ENCODE assay signal across 17 cellular contexts in genomic region chr1:84975035-84975434, GRCh38. TPM values are rescaled to one million over a fixed set of nuclear protein-coding genes. Genes with fewer than 3 reads are reported as not detected.
DNase-seq lines count a peak whose midpoint lies in the region; ATAC-seq, FAIRE-seq and TF ChIP-seq lines count a peak whose summit lies in the region.
"Had no signal": no experiment of that assay in that cellular context is flagged by ENCODE, and none has a peak within 500 bp of the region (broad histone marks: within the 10 kb centered on the region; RNA-seq: fewer than 3 reads in every experiment).

No MANE protein-coding gene starts in this region.

- no CpG with 5 or more reads among the region's 2 CpGs for WGBS in HepG2 (ENCODE audit: low lambda C conversion rate)

- H3K4me3 ChIP-seq in foreskin fibroblast (ENCODE audit: low read depth in 1 of 2, low read length in 2 of 2), result no peak overlapping the region
- no peak overlapping the region for H3K4me3 ChIP-seq in HepG2 (replicated peaks in 1 of 3; ENCODE audit: insufficient read depth in 1 of 3, low read depth in 2 of 3, low read length in 3 of 3)
- H3K4me3 ChIP-seq: Peyer's patch had no signal

- H3K27me3 ChIP-seq in HepG2 (ENCODE audit: control insufficient read depth in 1 of 2, insufficient read depth in 2 of 2, low read length in 2 of 2), result no peaks in the 10 kb centered on the region
- H3K27me3 ChIP-seq: Peyer's patch had no signal

- TF ChIP-seq POLR2A in HepG2 (IDR thresholded peaks at IDR 0.05; ENCODE audit: insufficient read depth in 1 of 2, low read depth in 2 of 2, low read length in 2 of 2), result no peak

- TF ChIP-seq RAD21 in HepG2 (CRISPR knock-in tag; IDR thresholded peaks at IDR 0.05), result no peak

- no peak overlapping the region for H3K9ac ChIP-seq in HepG2 (ENCODE audit: insufficient read depth, low read depth, low read length)

- no peaks in the 10 kb centered on the region for H3K9me3 ChIP-seq in HepG2 (ENCODE audit: low read length)
- H3K9me3 ChIP-seq: Peyer's patch had no signal

- H2AFZ ChIP-seq in HepG2 (ENCODE audit: low read length), result no peak overlapping the region

- peaks cover 84% of the 10 kb centered on the region for H3K4me1 Mint-ChIP-seq in central memory CD8-positive, alpha-beta T cell

- no peaks in the 10 kb centered on the region for H3K36me3 ChIP-seq in HepG2 (replicated peaks in 1 of 2; ENCODE audit: control insufficient read depth in 1 of 2, insufficient read depth in 2 of 2, low read length in 2 of 2)
- H3K36me3 ChIP-seq: Peyer's patch had no signal

- DNase-seq in SIG-M5 treated with dmso at 0.1 percent for 504 hours (lab: John Stamatoyannopoulos, UW; ENCODE audit: unreplicated experiment) (peak; percentile 9), SIG-M5 (lab: John Stamatoyannopoulos, UW) (no peak), foreskin fibroblast (no peak), HepG2 (ENCODE audit: low spot score) (no peak)
- DNase-seq in central memory CD8-positive, alpha-beta T cell (ENCODE audit: low spot score in 2 of 2), result no peak
- DNase-seq: central memory CD4-positive, alpha-beta T cell; IMR-90; NCI-H1105; Peyer's patch; posterior cingulate gyrus; stimulated activated CD4-positive, alpha-beta T cell treated with anti-CD3 and anti-CD28 coated beads, Interleukin-12 subunit alpha, Interleukin-12 subunit beta, amount 100 ng/mL, for 4 hours had no signal

- no TSS peak for BruUV-seq in HepG2 (replicated peaks; lab: Mats Ljungman, UMichigan)

- peak; percentile 34 for ATAC-seq in GM19467 (IDR thresholded peaks at IDR 0.05; ENCODE audit: unreplicated experiment)
- ATAC-seq in HG03354 (IDR thresholded peaks at IDR 0.05; ENCODE audit: poor library complexity, severe bottlenecking, unreplicated experiment), result peak; percentile 29
- no peak for ATAC-seq in central memory CD8-positive, alpha-beta T cell (replicated peaks; ENCODE audit: extremely low read depth, poor library complexity, severe bottlenecking)
- ATAC-seq in HG03097 (IDR thresholded peaks at IDR 0.05; ENCODE audit: low FRiP score, unreplicated experiment), result no peak
- ATAC-seq in HepG2, result no peak

- H3K4me2 ChIP-seq in HepG2 (ENCODE audit: low read depth, low read length), result no peak overlapping the region

- no peak overlapping the region for H3K27ac ChIP-seq in HepG2 (ENCODE audit: extremely low read length, insufficient read depth, low read length)
- H3K27ac ChIP-seq: Peyer's patch had no signal

- H3K9me3 Mint-ChIP-seq in central memory CD8-positive, alpha-beta T cell, result no peaks in the 10 kb centered on the region

- TF ChIP-seq EP300 in HepG2 (IDR thresholded peaks at IDR 0.05; ENCODE audit: low read depth in 2 of 2, low read length in 2 of 2) (no peak), HepG2 (CRISPR knock-in tag; IDR thresholded peaks at IDR 0.05; ENCODE audit: borderline replicate concordance) (no peak)

- no peaks in the 10 kb centered on the region for H3K4me1 ChIP-seq in HepG2 (ENCODE audit: insufficient read depth, low read length)
- H3K4me1 ChIP-seq: Peyer's patch had no signal

- no peaks in the 10 kb centered on the region for H4K20me1 ChIP-seq in HepG2 (ENCODE audit: insufficient read depth, low read length)

- no peak for FAIRE-seq in HepG2 (lab: Jason Lieb, UNC)
- FAIRE-seq: H54, keratinocyte had no signal

- no peak overlapping the region for H3K4me3 Mint-ChIP-seq in central memory CD8-positive, alpha-beta T cell
- H3K4me3 Mint-ChIP-seq: activated naive CD8-positive, alpha-beta T cell had no signal

- H3K27me3 Mint-ChIP-seq in central memory CD8-positive, alpha-beta T cell, result no peaks in the 10 kb centered on the region
- H3K27me3 Mint-ChIP-seq: activated naive CD8-positive, alpha-beta T cell had no signal

- in situ Hi-C loops in HepG2 (cut with HindIII; ENCODE audit: extremely low pct_ligation_motif_present, low pct_unique_long_range_greater_than_20kb), result no loop called here

- peaks cover 6% of the 10 kb centered on the region for H3K36me3 Mint-ChIP-seq in central memory CD8-positive, alpha-beta T cell (ENCODE audit: insufficient read depth)

- POLR2A ChIA-PET in HepG2 (lab: Yijun Ruan, JAX), result no interaction called here

- intact Hi-C loops in HepG2 (cut with micrococcal nuclease; ENCODE audit: unreplicated experiment), result no loop called here

- CTCF ChIA-PET in HepG2 (lab: Yijun Ruan, JAX; ENCODE audit: low intra/inter-chr PET ratio, low total read pairs), result no interaction called here

- TF ChIP-seq CTCF in foreskin fibroblast (IDR thresholded peaks at IDR 0.05; ENCODE audit: low read depth, low read length), result no peak
- no peak for TF ChIP-seq CTCF in HepG2 (CRISPR knock-in tag; IDR thresholded peaks at IDR 0.05)

- no peaks in the 10 kb centered on the region for H3K79me2 ChIP-seq in HepG2 (ENCODE audit: insufficient read depth, low read length)

- H3K27ac Mint-ChIP-seq in central memory CD8-positive, alpha-beta T cell (ENCODE audit: low read depth), result peak overlapping the region; percentile 77
- H3K27ac Mint-ChIP-seq: activated naive CD8-positive, alpha-beta T cell had no signal

TF ChIP-seq in HepG2, 621 proteins besides CTCF, POLR2A, EP300 and RAD21:
- no peak for TF ChIP-seq ZNF567 (CRISPR knock-in tag; IDR thresholded peaks at IDR 0.05; ENCODE audit: borderline replicate concordance)

RNA-seq across cellular contexts. Expression of gene MCOLN2, which starts 21.9 kb away (rescaled TPM):
- total RNA-seq in HepG2 (2016; rRNA removed; fragmentation: Illumina TruSeq; extraction: Trizol), result not detected in 2 replicates
- not detected in 2 replicates for total RNA-seq in HepG2 (2016; cell fraction: cytosol; rRNA removed; fragmentation: Illumina TruSeq; extraction: Trizol; ENCODE audit: low read depth)
- not detected in 2 replicates for total RNA-seq in HepG2 (2016; cell fraction: insoluble cytoplasmic fraction; rRNA removed; fragmentation: Illumina TruSeq; extraction: Trizol)
- total RNA-seq in HepG2 (2016; cell fraction: membrane; rRNA removed; fragmentation: Illumina TruSeq; extraction: Trizol), result not detected in 2 replicates
- not detected in 2 replicates for total RNA-seq in HepG2 (2016; cell fraction: nucleus; rRNA removed; fragmentation: Illumina TruSeq; extraction: Trizol)
- not detected in 2 replicates for polyA plus RNA-seq in HepG2 (2011; rRNA removed)
- polyA plus RNA-seq in HepG2 (2011; cell fraction: cytosol; rRNA removed), result not detected in 2 replicates
- 0.27 TPM in 1 of 2 replicates, not detected in the other for polyA plus RNA-seq in HepG2 (2011; cell fraction: nucleus; rRNA removed)
- polyA plus RNA-seq in HepG2 (2012), result not detected in 2 replicates
- not detected in 2 replicates for polyA plus RNA-seq in HepG2 (2016; cell fraction: cytosol; fragmentation: Illumina TruSeq; extraction: Trizol; ENCODE audit: low read depth)
- not detected in 2 replicates for polyA plus RNA-seq in HepG2 (2016; cell fraction: insoluble cytoplasmic fraction; fragmentation: Illumina TruSeq; extraction: Trizol; ENCODE audit: low read depth)
- not detected in 2 replicates for polyA plus RNA-seq in HepG2 (2016; cell fraction: membrane; fragmentation: Illumina TruSeq; extraction: Trizol; ENCODE audit: low read depth)
- polyA plus RNA-seq in HepG2 (2016; cell fraction: nucleus; fragmentation: Illumina TruSeq; extraction: Trizol; ENCODE audit: insufficient read depth, low read depth), result not detected in 2 replicates
- polyA minus RNA-seq in HepG2 (2011; rRNA and poly(A)+ RNA removed; ENCODE audit: low replicate concordance), result not detected in 2 replicates
- polyA minus RNA-seq in HepG2 (2011; cell fraction: cytosol; rRNA and poly(A)+ RNA removed), result not detected in 2 replicates
- not detected in 2 replicates for polyA minus RNA-seq in HepG2 (2011; cell fraction: nucleus; rRNA and poly(A)+ RNA removed)

Comparison
In these comparisons a context has a peak if more than half of its experiments do, and no peak if none do; other contexts are left out.
1. ATAC-seq: peak in GM19467 (single experiment) and HG03354 (single experiment); none in central memory CD8-positive, alpha-beta T cell (single experiment), HG03097 (single experiment) and HepG2 (single experiment).